ENCODE assay signal across 26 cellular contexts in the genomic region with DNA sequence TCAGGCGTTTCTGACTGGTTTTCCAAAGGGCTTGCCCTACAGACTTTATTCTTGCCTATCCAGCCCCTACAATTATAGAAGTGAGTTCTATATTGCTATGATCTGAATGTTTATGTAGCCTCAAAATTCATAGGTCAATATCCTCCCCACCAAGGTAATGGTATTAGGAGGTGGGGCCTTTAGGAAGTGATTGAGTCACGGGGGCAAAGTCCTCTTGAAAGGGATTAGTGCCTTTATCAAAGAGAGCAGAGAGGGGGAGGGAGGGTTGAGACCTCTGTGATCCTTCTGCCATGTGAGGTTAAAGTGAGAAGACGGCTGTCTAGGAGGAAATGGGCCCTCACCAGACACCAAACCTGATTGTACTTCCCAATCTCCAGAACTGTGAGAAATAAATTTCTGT. TPM values are rescaled to one million over a fixed set of nuclear protein-coding genes. Genes with fewer than 3 reads are reported as not detected.
DNase-seq lines count a peak whose midpoint lies in the region; ATAC-seq and TF ChIP-seq lines count a peak whose summit lies in the region.
"Had no signal": no experiment of that assay in that cellular context is flagged by ENCODE, and none has a peak within 500 bp of the region (broad histone marks: within the 10 kb centered on the region; RNA-seq: fewer than 3 reads in every experiment).

No MANE protein-coding gene starts in this region.

- peak; percentile 23 for DNase-seq in HT-29 (ENCODE audit: low spot score)
- DNase-seq in NCI-H82 (lab: John Stamatoyannopoulos, UW), result peak; percentile 78
- peak; percentile 74 for DNase-seq in hepatocyte (ENCODE audit: low spot score)
- DNase-seq in progenitor cell of endocrine pancreas (ENCODE audit: low spot score, unreplicated experiment), result no peak
- DNase-seq in NCI-H345 treated with DMSO at 0.1 percent for 48 hours (lab: John Stamatoyannopoulos, UW; ENCODE audit: unreplicated experiment), result no peak
- DNase-seq: C1 segment of cervical spinal cord; CD4-positive, alpha-beta memory T cell; COR-L47; IMR-90; KG1; NCI-H1048; NCI-H1417; NCI-H1694 treated with DMSO at 0.1 percent for 48 hours; NCI-H2081; NCI-H226; NCI-H510A treated with DMSO at 0.1 percent for 48 hours; Right ventricle myocardium superior; RPMI8226; T-cell had no signal

- H3K9me2 ChIP-seq in hepatocyte (replicated peaks; ENCODE audit: insufficient read depth), result no peaks in the 10 kb centered on the region

- TF ChIP-seq CTCF in hepatocyte (IDR thresholded peaks at IDR 0.05; ENCODE audit: poor library complexity), result no peak
- TF ChIP-seq CTCF in progenitor cell of endocrine pancreas (IDR thresholded peaks at IDR 0.05; ENCODE audit: unreplicated experiment), result no peak

- peaks cover 7% of the 10 kb centered on the region for H3K4me1 ChIP-seq in hepatocyte (ENCODE audit: insufficient read depth)
- H3K4me1 ChIP-seq: SJSA1 had no signal

- ATAC-seq in GM18873 (IDR thresholded peaks at IDR 0.05; ENCODE audit: low FRiP score, unreplicated experiment) (no peak), HG02973 (IDR thresholded peaks at IDR 0.05; ENCODE audit: unreplicated experiment) (no peak)
- ATAC-seq: HCT116, T-cell had no signal

- H3K4me3 ChIP-seq in hepatocyte, result no peak overlapping the region
- H3K4me3 ChIP-seq: SJSA1 had no signal

- no peaks in the 10 kb centered on the region for H3K36me3 ChIP-seq in hepatocyte (replicated peaks; ENCODE audit: insufficient read depth, low read depth)
- H3K36me3 ChIP-seq: SJSA1 had no signal

- no peaks in the 10 kb centered on the region for H3K36me3 Mint-ChIP-seq in progenitor cell of endocrine pancreas (ENCODE audit: insufficient read depth)
- H3K36me3 Mint-ChIP-seq: CD4-positive, alpha-beta memory T cell; T-cell had no signal

- H3K4me3 Mint-ChIP-seq in progenitor cell of endocrine pancreas (ENCODE audit: low read depth), result no peak overlapping the region
- H3K4me3 Mint-ChIP-seq: CD4-positive, alpha-beta memory T cell; T-cell had no signal

- no peaks in the 10 kb centered on the region for H3K27me3 ChIP-seq in hepatocyte
- H3K27me3 ChIP-seq: SJSA1 had no signal

- 36% methylated on average over 3 of the region's 3 CpGs for WGBS in hepatocyte (ENCODE audit: low lambda C conversion rate, missing lambda C conversion rate)

- no peaks in the 10 kb centered on the region for H3K27me3 Mint-ChIP-seq in progenitor cell of endocrine pancreas
- H3K27me3 Mint-ChIP-seq: CD4-positive, alpha-beta memory T cell; T-cell had no signal

- no peaks in the 10 kb centered on the region for H4K20me1 ChIP-seq in hepatocyte (ENCODE audit: insufficient read depth, poor library complexity, severe bottlenecking)

- H3K27ac ChIP-seq in hepatocyte, result no peak overlapping the region
- H3K27ac ChIP-seq: SJSA1 had no signal

- no peaks in the 10 kb centered on the region for H3K79me2 ChIP-seq in hepatocyte

- peaks cover 11% of the 10 kb centered on the region for H3K4me1 Mint-ChIP-seq in progenitor cell of endocrine pancreas (ENCODE audit: low read depth)
- H3K4me1 Mint-ChIP-seq: CD4-positive, alpha-beta memory T cell; T-cell had no signal

- no peak overlapping the region for H3K4me2 ChIP-seq in hepatocyte

- H3K9me3 ChIP-seq in hepatocyte (ENCODE audit: low read depth), result no peaks in the 10 kb centered on the region
- H3K9me3 ChIP-seq: SJSA1 had no signal

- H3K27ac Mint-ChIP-seq in progenitor cell of endocrine pancreas, result peak overlapping the region; percentile 77
- H3K27ac Mint-ChIP-seq: CD4-positive, alpha-beta memory T cell; T-cell had no signal

- H2AFZ ChIP-seq in hepatocyte, result no peak overlapping the region

- peaks cover 2% of the 10 kb centered on the region for H3K9me3 Mint-ChIP-seq in progenitor cell of endocrine pancreas (ENCODE audit: low read depth)

RNA-seq across cellular contexts. Expression of a gene that starts 0.9 kb away (rescaled TPM):
- not detected in 2 replicates for total RNA-seq in HT-29 (2014; rRNA removed; shearing (Covaris generic))
- total RNA-seq in hepatocyte, result not detected in 2 replicates
- polyA plus RNA-seq in hepatocyte, result not detected in 2 replicates
- total RNA-seq in progenitor cell of endocrine pancreas, result not detected in 2 replicates
- total RNA-seq: A673; CD4-positive, alpha-beta memory T cell; H4; HT1080; IMR-90; Right ventricle myocardium superior; SJSA1; T-cell had no signal
- polyA plus RNA-seq: CD4-positive, alpha-beta memory T cell; IMR-90 had no signal

RNA-seq across cellular contexts. Expression of a gene that starts 26.0 kb away (rescaled TPM):
- total RNA-seq in HT-29 (2014; rRNA removed; shearing (Covaris generic)), result not detected in 2 replicates
- not detected in 2 replicates for total RNA-seq in hepatocyte
- not detected in 2 replicates for polyA plus RNA-seq in hepatocyte
- total RNA-seq in progenitor cell of endocrine pancreas, result not detected in 2 replicates
- total RNA-seq: A673; CD4-positive, alpha-beta memory T cell; H4; HT1080; IMR-90; Right ventricle myocardium superior; SJSA1; T-cell had no signal
- polyA plus RNA-seq: CD4-positive, alpha-beta memory T cell; IMR-90 had no signal

RNA-seq across cellular contexts. Expression of a gene that starts 50.4 kb away (rescaled TPM):
- total RNA-seq in HT-29 (2014; rRNA removed; shearing (Covaris generic)), result not detected in 2 replicates
- not detected in 2 replicates for total RNA-seq in hepatocyte
- not detected in 2 replicates for polyA plus RNA-seq in hepatocyte
- not detected in 2 replicates for total RNA-seq in progenitor cell of endocrine pancreas
- total RNA-seq: A673; CD4-positive, alpha-beta memory T cell; H4; HT1080; IMR-90; Right ventricle myocardium superior; SJSA1; T-cell had no signal
- polyA plus RNA-seq: CD4-positive, alpha-beta memory T cell; IMR-90 had no signal

Comparison
In these comparisons a context has a peak if more than half of its experiments do, and no peak if none do; other contexts are left out.
1. DNase-seq: peak in HT-29 (single experiment), NCI-H82 (single experiment) and hepatocyte (single experiment); none in progenitor cell of endocrine pancreas (single experiment) and NCI-H345 treated with DMSO at 0.1 percent for 48 hours (single experiment).